7 cellular contexts compared by ENCODE assay signal in the genomic region with DNA sequence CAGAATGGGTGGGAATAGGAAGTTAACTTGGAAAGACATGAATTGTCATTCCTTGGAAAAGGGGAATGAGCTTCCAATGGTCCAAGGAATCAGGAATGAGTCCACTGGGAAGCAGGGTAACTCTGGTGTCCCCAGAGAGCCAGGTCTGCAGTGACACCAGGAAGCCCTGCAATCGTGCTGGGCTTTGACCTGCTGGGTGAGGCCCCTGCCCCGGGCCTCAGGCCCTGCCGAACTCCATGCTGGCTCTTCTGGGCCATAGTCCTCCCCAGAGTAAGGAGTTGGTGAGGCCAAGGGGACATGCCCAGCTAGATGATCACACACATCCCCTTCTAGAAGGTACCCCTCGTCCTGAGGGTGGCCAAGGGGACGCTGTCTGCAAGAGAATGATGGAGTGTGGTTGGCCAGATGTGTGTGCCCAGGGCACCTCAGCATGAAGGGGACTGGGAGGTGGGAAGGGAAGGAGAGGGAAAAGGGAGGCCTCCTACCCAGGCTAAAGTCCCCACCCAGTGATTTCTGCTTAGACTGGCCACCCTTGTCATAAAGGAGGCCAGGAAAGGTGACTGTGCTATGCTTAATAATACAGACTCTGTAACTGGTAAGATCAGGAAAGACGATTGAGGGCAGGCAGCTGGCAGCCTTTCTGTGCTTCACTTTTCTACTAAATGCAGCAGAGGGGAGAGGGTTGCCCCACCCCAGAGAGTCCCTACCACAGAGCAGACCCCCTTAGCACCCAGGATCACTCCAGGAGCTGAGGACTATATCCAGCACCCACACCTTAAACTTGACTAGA.
A peak's percentile ranks its signal among the peaks of the same experiment; 100 is the strongest.
DNase-seq lines count a peak whose midpoint lies in the region; ATAC-seq, FAIRE-seq and TF ChIP-seq lines count a peak whose summit lies in the region.

No MANE protein-coding gene starts in this region.

- H3K27me3 ChIP-seq in HCT116 (ENCODE audit: insufficient read depth, low read length) (no peaks in the 10 kb centered on the region), keratinocyte (ENCODE audit: control insufficient read depth, extremely low read depth, insufficient read depth, low read length) (no peaks in the 10 kb centered on the region)

- H3K9ac ChIP-seq in HCT116 (ENCODE audit: low read length) (peak overlapping the region; percentile 57), keratinocyte (ENCODE audit: control insufficient read depth, extremely low read depth, insufficient read depth, low read length) (peak overlapping the region; percentile 58)

- TF ChIP-seq CTCF in HCT116 (IDR thresholded peaks at IDR 0.05 in 2 of 3, conservative IDR thresholded peaks at IDR 0.05 in 1 of 3; ENCODE audit: borderline replicate concordance in 1 of 3, insufficient read depth in 1 of 3, low read depth in 2 of 3, low read length in 2 of 3) = no peak
- TF ChIP-seq CTCF in keratinocyte (optimal IDR thresholded peaks at IDR 0.05 in 1 of 3, IDR thresholded peaks at IDR 0.05 in 1 of 3, conservative IDR thresholded peaks at IDR 0.05 in 1 of 3; ENCODE audit: extremely low read depth in 1 of 3, insufficient read depth in 2 of 3, low read length in 3 of 3) = no peak

- intact Hi-C loops in HCT116 (cut with micrococcal nuclease) = no loop called here

- TF ChIP-seq POLR2A in HCT116 (IDR thresholded peaks at IDR 0.05; ENCODE audit: borderline replicate concordance, extremely low read depth, insufficient read depth, insufficient read length) = no peak

- peaks cover 37% of the 10 kb centered on the region for H3K4me1 Mint-ChIP-seq in T-helper 17 cell
- peaks cover 60 to 80% of the 10 kb centered on the region in 2 donors for H3K4me1 Mint-ChIP-seq in stimulated activated naive B cell treated with anti-CD40 and anti-IgM and Interleukin-4, amounts not matched to agents 10 μg/mL and 1 μg/mL and 100 μg/mL, for 72 hours

- H3K9me3 Mint-ChIP-seq in stimulated activated naive B cell treated with anti-CD40 and anti-IgM and Interleukin-4, amounts not matched to agents 10 μg/mL and 1 μg/mL and 100 μg/mL, for 72 hours = peaks cover 4 to 9% of the 10 kb centered on the region in 2 donors

- no peaks in the 10 kb centered on the region for H3K9me2 ChIP-seq in HCT116 (ENCODE audit: insufficient read depth)

- no peaks in the 10 kb centered on the region for H3K9me1 ChIP-seq in keratinocyte (ENCODE audit: control insufficient read depth, extremely low read depth, insufficient read depth, low read length)

- peak overlapping the region; percentile 87 for H3K27ac Mint-ChIP-seq in T-helper 17 cell
- H3K27ac Mint-ChIP-seq in stimulated activated naive B cell treated with anti-CD40 and anti-IgM and Interleukin-4, amounts not matched to agents 10 μg/mL and 1 μg/mL and 100 μg/mL, for 72 hours = peak overlapping the region; percentile 27

- H3K9me3 ChIP-seq in HCT116 (ENCODE audit: control insufficient read depth in 1 of 2, insufficient read depth in 1 of 2, low read depth in 1 of 2, low read length in 2 of 2) (no peaks in the 10 kb centered on the region), T-helper 17 cell (ENCODE audit: control insufficient read depth, low read length, poor library complexity, severe bottlenecking) (no peaks in the 10 kb centered on the region), keratinocyte (ENCODE audit: control insufficient read depth, low read depth, low read length) (no peaks in the 10 kb centered on the region)

- dilution Hi-C loops in keratinocyte (cut with MboI; ENCODE audit: extremely low pct_ligation_motif_present, low sequenced_read_pairs) = no loop called here

- TSS peak; percentile 77 for BruUV-seq in HCT116 (replicated peaks; lab: Mats Ljungman, UMichigan)

- no peaks in the 10 kb centered on the region for H3K36me3 ChIP-seq in HCT116 (ENCODE audit: control insufficient read depth in 1 of 2, insufficient read depth in 2 of 2, low read length in 2 of 2)
- no peaks in the 10 kb centered on the region for H3K36me3 ChIP-seq in keratinocyte (ENCODE audit: control insufficient read depth in 2 of 2, extremely low read depth in 1 of 2, insufficient read depth in 2 of 2, low read length in 2 of 2)

- no peak for TF ChIP-seq RAD21 in HCT116 (IDR thresholded peaks at IDR 0.05; ENCODE audit: low read depth)

- H4K20me1 ChIP-seq in HCT116 (ENCODE audit: insufficient read depth) = no peaks in the 10 kb centered on the region
- no peaks in the 10 kb centered on the region for H4K20me1 ChIP-seq in keratinocyte (ENCODE audit: control insufficient read depth, extremely low read depth, insufficient read depth, low read length)

- no peaks in the 10 kb centered on the region for H3K27me3 Mint-ChIP-seq in T-helper 17 cell
- H3K27me3 Mint-ChIP-seq in stimulated activated naive B cell treated with anti-CD40 and anti-IgM and Interleukin-4, amounts not matched to agents 10 μg/mL and 1 μg/mL and 100 μg/mL, for 72 hours = no peaks in the 10 kb centered on the region

- H3K4me3 ChIP-seq in HCT116 (replicated peaks in 1 of 2; ENCODE audit: low read depth in 1 of 2, low read length in 2 of 2) (peak overlapping the region; percentile 21 to 45; a peak in 3 of 4 replicates), keratinocyte (ENCODE audit: control insufficient read depth in 2 of 3, extremely low read depth in 1 of 3, insufficient read depth in 2 of 3, low read depth in 1 of 3, low read length in 3 of 3) (peak overlapping the region in 2 of 3 experiments; percentile 22 to 36)

- H3K27ac ChIP-seq in HCT116 (ENCODE audit: low read depth, low read length) = peak overlapping the region; percentile 92
- H3K27ac ChIP-seq in keratinocyte (ENCODE audit: control insufficient read depth, insufficient read depth, low read length) = peak overlapping the region; percentile 88

- H3K36me3 Mint-ChIP-seq in T-helper 17 cell (ENCODE audit: low read depth) = no peaks in the 10 kb centered on the region
- H3K36me3 Mint-ChIP-seq in stimulated activated naive B cell treated with anti-CD40 and anti-IgM and Interleukin-4, amounts not matched to agents 10 μg/mL and 1 μg/mL and 100 μg/mL, for 72 hours = peaks cover 8 to 12% of the 10 kb centered on the region in 2 donors

- RAD21 ChIA-PET in HCT116 (lab: Charles Lee; ENCODE audit: low non-redundant PET in 1 of 2, low total read pairs in 2 of 2, uncharacterized antibody in 2 of 2, unreplicated experiment in 2 of 2) = interaction anchor here (0.7 to 1.2 kb wide), 2 partner anchors 167 kb away, joined by 3 read pairs; partner anchors contain the start of gene RRBP1 (in 2 of the 2)

- DNase-seq in HCT116 (ENCODE audit: low read depth, low spot score) (no peak), T-helper 17 cell (no peak), keratinocyte (ENCODE audit: low read depth, low spot score) (no peak), OCI-M1 (lab: John Stamatoyannopoulos, UW) (no peak), KBM-7 (no peak)
- DNase-seq in stimulated activated naive B cell treated with anti-CD40 and anti-IgM and Interleukin-4, amounts not matched to agents 10 μg/mL and 1 μg/mL and 100 μg/mL, for 72 hours = no peak

- H3K4me3 Mint-ChIP-seq in T-helper 17 cell = no peak overlapping the region
- H3K4me3 Mint-ChIP-seq in stimulated activated naive B cell treated with anti-CD40 and anti-IgM and Interleukin-4, amounts not matched to agents 10 μg/mL and 1 μg/mL and 100 μg/mL, for 72 hours = peak overlapping the region in 1 of 2 donors; percentile 3

- peak overlapping the region; percentile 81 for H3K4me2 ChIP-seq in HCT116 (ENCODE audit: low read length)
- H3K4me2 ChIP-seq in keratinocyte (ENCODE audit: control insufficient read depth, extremely low read depth, insufficient read depth, low read depth, low read length) = peak overlapping the region; percentile 80

- POLR2A ChIA-PET in HCT116 (lab: Charles Lee) = interaction anchor here (0.6 to 2.0 kb wide), 4 partner anchors 7 to 167 kb away, joined by 3 to 6 read pairs (median 6); partner anchors contain the start of gene RRBP1

- no peak overlapping the region for H2AFZ ChIP-seq in HCT116 (ENCODE audit: low read depth, low read length, poor library complexity, severe bottlenecking)
- peak overlapping the region; percentile 86 for H2AFZ ChIP-seq in keratinocyte (ENCODE audit: control insufficient read depth, low read length)

- CTCF ChIA-PET in HCT116 (lab: Charles Lee) = interaction anchor here (1.4 to 2.1 kb wide), 2 partner anchors 167 kb away, joined by 7 to 8 read pairs; partner anchors contain the start of gene RRBP1

- FAIRE-seq in keratinocyte (lab: Jason Lieb, UNC) = no peak

- no peak for ATAC-seq in HCT116
- no peak for ATAC-seq in T-helper 17 cell
- no peak for ATAC-seq in stimulated activated naive B cell treated with anti-CD40 and anti-IgM and Interleukin-4, amounts not matched to agents 10 μg/mL and 1 μg/mL and 100 μg/mL, for 72 hours (replicated peaks)
- no peak for ATAC-seq in HG03521 (IDR thresholded peaks at IDR 0.05; ENCODE audit: unreplicated experiment)

- in situ Hi-C loops in KBM-7 (cut with MboI; ENCODE audit: low pct_unique_long_range_greater_than_20kb, low sequenced_read_pairs) = no loop called here

- H3K79me2 ChIP-seq in HCT116 (ENCODE audit: insufficient read depth, low read length) (no peaks in the 10 kb centered on the region), keratinocyte (ENCODE audit: control insufficient read depth, insufficient read depth, low read length) (no peaks in the 10 kb centered on the region)

- H3K4me1 ChIP-seq in HCT116 (ENCODE audit: control insufficient read depth in 1 of 2, insufficient read depth in 2 of 2, low read length in 2 of 2) (peaks cover 54 to 57% of the 10 kb centered on the region in 2 experiments), keratinocyte (ENCODE audit: control insufficient read depth, extremely low read depth, insufficient read depth, low read length) (peaks cover 31% of the 10 kb centered on the region)

TF ChIP-seq in HCT116, 20 proteins besides CTCF, POLR2A, EP300 and RAD21 (continues in another document):
- no peak for TF ChIP-seq ZFX (IDR thresholded peaks at IDR 0.05)
- TF ChIP-seq, protein P1, sequence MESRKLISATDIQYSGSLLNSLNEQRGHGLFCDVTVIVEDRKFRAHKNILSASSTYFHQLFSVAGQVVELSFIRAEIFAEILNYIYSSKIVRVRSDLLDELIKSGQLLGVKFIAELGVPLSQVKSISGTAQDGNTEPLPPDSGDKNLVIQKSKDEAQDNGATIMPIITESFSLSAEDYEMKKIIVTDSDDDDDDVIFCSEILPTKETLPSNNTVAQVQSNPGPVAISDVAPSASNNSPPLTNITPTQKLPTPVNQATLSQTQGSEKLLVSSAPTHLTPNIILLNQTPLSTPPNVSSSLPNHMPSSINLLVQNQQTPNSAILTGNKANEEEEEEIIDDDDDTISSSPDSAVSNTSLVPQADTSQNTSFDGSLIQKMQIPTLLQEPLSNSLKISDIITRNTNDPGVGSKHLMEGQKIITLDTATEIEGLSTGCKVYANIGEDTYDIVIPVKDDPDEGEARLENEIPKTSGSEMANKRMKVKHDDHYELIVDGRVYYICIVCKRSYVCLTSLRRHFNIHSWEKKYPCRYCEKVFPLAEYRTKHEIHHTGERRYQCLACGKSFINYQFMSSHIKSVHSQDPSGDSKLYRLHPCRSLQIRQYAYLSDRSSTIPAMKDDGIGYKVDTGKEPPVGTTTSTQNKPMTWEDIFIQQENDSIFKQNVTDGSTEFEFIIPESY (IDR thresholded peaks at IDR 0.05; ENCODE audit: extremely low read depth, insufficient replicate concordance, low read length) = no peak
- TF ChIP-seq CBX3 (IDR thresholded peaks at IDR 0.05; ENCODE audit: low read depth) = no peak
